ENCODE assay signal across 1 cellular context in the genomic region with DNA sequence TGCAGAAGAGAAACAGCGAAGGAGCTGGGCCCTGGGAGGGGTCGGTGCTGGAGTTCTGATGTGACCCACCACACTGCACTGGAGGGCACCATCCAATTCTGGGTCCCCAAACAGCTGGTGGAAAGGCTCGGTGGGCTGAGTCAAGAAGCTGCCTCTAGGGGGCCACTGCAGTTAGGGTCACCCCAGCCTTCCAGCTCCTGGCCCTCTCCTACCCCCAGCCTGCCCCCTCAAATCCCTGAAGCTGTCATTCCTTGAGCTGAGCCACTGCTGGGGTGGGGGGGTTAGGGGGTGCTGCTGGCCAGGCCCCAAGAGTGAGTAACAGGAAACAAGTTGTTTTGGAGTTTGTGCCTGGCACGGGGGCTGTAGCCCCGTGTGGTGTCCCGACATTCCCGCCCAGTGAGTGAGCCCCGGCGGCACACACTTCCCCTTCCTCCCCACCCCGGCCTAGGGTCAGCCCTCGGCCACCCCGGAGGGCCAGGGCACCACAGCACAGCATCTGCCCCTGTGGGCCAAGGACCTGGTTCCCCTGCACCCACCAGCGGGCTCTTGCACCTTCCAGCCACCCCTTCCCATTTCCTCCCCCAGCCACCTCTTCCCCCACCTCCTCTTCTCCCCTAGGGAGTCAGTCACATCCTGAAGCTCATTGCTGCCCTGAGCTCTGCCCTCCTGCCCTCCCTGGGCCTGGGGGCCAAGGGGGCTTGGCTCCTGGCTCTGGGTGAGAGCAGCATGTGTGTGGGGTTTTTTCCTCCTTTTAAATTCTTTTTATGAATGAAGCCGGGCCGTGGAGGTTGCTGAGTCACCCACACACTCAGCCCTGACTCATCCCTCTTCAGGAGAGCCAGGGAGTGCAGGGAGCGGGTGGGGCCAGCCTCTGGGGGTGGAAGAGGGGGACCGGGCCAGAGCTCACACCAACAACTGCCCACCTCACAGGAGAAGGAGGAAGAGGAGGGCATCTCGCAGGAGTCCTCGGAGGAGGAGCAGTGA.
TF ChIP-seq lines count a peak whose summit lies in the region.

No MANE protein-coding gene starts in this region.

TF ChIP-seq in K562, 482 proteins besides CTCF, POLR2A, EP300 and RAD21 (continued from another document and continues in another):
- TF ChIP-seq, protein P1, sequence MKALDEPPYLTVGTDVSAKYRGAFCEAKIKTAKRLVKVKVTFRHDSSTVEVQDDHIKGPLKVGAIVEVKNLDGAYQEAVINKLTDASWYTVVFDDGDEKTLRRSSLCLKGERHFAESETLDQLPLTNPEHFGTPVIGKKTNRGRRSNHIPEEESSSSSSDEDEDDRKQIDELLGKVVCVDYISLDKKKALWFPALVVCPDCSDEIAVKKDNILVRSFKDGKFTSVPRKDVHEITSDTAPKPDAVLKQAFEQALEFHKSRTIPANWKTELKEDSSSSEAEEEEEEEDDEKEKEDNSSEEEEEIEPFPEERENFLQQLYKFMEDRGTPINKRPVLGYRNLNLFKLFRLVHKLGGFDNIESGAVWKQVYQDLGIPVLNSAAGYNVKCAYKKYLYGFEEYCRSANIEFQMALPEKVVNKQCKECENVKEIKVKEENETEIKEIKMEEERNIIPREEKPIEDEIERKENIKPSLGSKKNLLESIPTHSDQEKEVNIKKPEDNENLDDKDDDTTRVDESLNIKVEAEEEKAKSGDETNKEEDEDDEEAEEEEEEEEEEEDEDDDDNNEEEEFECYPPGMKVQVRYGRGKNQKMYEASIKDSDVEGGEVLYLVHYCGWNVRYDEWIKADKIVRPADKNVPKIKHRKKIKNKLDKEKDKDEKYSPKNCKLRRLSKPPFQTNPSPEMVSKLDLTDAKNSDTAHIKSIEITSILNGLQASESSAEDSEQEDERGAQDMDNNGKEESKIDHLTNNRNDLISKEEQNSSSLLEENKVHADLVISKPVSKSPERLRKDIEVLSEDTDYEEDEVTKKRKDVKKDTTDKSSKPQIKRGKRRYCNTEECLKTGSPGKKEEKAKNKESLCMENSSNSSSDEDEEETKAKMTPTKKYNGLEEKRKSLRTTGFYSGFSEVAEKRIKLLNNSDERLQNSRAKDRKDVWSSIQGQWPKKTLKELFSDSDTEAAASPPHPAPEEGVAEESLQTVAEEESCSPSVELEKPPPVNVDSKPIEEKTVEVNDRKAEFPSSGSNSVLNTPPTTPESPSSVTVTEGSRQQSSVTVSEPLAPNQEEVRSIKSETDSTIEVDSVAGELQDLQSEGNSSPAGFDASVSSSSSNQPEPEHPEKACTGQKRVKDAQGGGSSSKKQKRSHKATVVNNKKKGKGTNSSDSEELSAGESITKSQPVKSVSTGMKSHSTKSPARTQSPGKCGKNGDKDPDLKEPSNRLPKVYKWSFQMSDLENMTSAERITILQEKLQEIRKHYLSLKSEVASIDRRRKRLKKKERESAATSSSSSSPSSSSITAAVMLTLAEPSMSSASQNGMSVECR (CRISPR knock-in tag; IDR thresholded peaks at IDR 0.05): no peak
- TF ChIP-seq POLR3G (IDR thresholded peaks at IDR 0.05; ENCODE audit: extremely low read depth, insufficient read length, insufficient replicate concordance) (no peak), HCFC1 (IDR thresholded peaks at IDR 0.05; ENCODE audit: low read depth, low read length) (no peak), MYBL2 (IDR thresholded peaks at IDR 0.05; ENCODE audit: low read depth) (no peak), MYBL2 (CRISPR knock-in tag; IDR thresholded peaks at IDR 0.05; ENCODE audit: borderline replicate concordance) (no peak), POLR2AphosphoS5 (IDR thresholded peaks at IDR 0.05; ENCODE audit: control insufficient read depth, insufficient read depth, low read depth, low read length) (peak; percentile 52), ZNF431 (CRISPR knock-in tag; IDR thresholded peaks at IDR 0.05) (no peak), MCM7 (IDR thresholded peaks at IDR 0.05) (no peak), ZNF586 (CRISPR knock-in tag; conservative IDR thresholded peaks at IDR 0.05) (no peak), KLF10 (CRISPR knock-in tag; IDR thresholded peaks at IDR 0.05) (no peak), RBM22 (IDR thresholded peaks at IDR 0.05; ENCODE audit: low read depth, low read length, poor library complexity, severe bottlenecking) (peak; percentile 85), ESRRA (IDR thresholded peaks at IDR 0.05; ENCODE audit: borderline replicate concordance, low read depth) (no peak), PCBP1 (IDR thresholded peaks at IDR 0.05; ENCODE audit: low read depth, low read length, poor library complexity, severe bottlenecking) (peak; percentile 89), TAF7 (tag; IDR thresholded peaks at IDR 0.05) (no peak), ZNF124 (CRISPR knock-in tag; IDR thresholded peaks at IDR 0.05) (no peak), KDM5B (IDR thresholded peaks at IDR 0.05; ENCODE audit: insufficient replicate concordance, low read depth, low read length) (peak; percentile 25), MCM2 (IDR thresholded peaks at IDR 0.05; ENCODE audit: low read depth) (no peak), ZNF184 (CRISPR knock-in tag; IDR thresholded peaks at IDR 0.05) (no peak), ZKSCAN1 (IDR thresholded peaks at IDR 0.05; ENCODE audit: low read depth, low read length) (no peak; the same call in 1 of the 2 replicates), NONO (IDR thresholded peaks at IDR 0.05; ENCODE audit: low read depth in 2 of 2, low read length in 1 of 2) (no peak), SIX5 (IDR thresholded peaks at IDR 0.05; ENCODE audit: borderline replicate concordance in 1 of 2, insufficient read depth in 1 of 2, low read depth in 1 of 2, low read length in 2 of 2) (no peak), ZNF766 (CRISPR knock-in tag; conservative IDR thresholded peaks at IDR 0.05) (no peak), ADNP (tag; IDR thresholded peaks at IDR 0.05) (no peak), CXXC5 (CRISPR knock-in tag; IDR thresholded peaks at IDR 0.05) (0 out of 2 replicates have a peak, but pooled peaks have one; percentile 27), TCF7L2 (IDR thresholded peaks at IDR 0.05; ENCODE audit: low read depth, low read length) (no peak), NR2C2 (CRISPR knock-in tag; IDR thresholded peaks at IDR 0.05) (no peak), NR2C2 (tag; IDR thresholded peaks at IDR 0.05) (no peak), HLTF (IDR thresholded peaks at IDR 0.05) (no peak), TRIM28 (IDR thresholded peaks at IDR 0.05) (no peak), TFAM (CRISPR knock-in tag; conservative IDR thresholded peaks at IDR 0.05) (no peak), HSF4 (CRISPR knock-in tag; IDR thresholded peaks at IDR 0.05; ENCODE audit: borderline replicate concordance) (no peak), PYGO2 (tag; IDR thresholded peaks at IDR 0.05) (no peak), C11orf30 (IDR thresholded peaks at IDR 0.05; ENCODE audit: low read depth) (peak; percentile 98), MEIS2 (IDR thresholded peaks at IDR 0.05; ENCODE audit: partially characterized antibody) (no peak), TEAD4 (IDR thresholded peaks at IDR 0.05; ENCODE audit: low read length) (no peak), TEAD4 (CRISPR knock-in tag; IDR thresholded peaks at IDR 0.05; ENCODE audit: borderline replicate concordance) (no peak), ZNF23 (CRISPR knock-in tag; IDR thresholded peaks at IDR 0.05) (no peak), ZNF175 (CRISPR knock-in tag; IDR thresholded peaks at IDR 0.05; ENCODE audit: low read depth) (no peak), ZNF41 (CRISPR knock-in tag; conservative IDR thresholded peaks at IDR 0.05) (0 out of 2 replicates have a peak, but pooled peaks have one; percentile 26)
- TF ChIP-seq, protein P2, sequence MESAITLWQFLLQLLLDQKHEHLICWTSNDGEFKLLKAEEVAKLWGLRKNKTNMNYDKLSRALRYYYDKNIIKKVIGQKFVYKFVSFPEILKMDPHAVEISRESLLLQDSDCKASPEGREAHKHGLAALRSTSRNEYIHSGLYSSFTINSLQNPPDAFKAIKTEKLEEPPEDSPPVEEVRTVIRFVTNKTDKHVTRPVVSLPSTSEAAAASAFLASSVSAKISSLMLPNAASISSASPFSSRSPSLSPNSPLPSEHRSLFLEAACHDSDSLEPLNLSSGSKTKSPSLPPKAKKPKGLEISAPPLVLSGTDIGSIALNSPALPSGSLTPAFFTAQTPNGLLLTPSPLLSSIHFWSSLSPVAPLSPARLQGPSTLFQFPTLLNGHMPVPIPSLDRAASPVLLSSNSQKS (CRISPR knock-in tag; IDR thresholded peaks at IDR 0.05): 0 out of 2 replicates have a peak, but pooled peaks have one; percentile 14
- TF ChIP-seq, protein P3, sequence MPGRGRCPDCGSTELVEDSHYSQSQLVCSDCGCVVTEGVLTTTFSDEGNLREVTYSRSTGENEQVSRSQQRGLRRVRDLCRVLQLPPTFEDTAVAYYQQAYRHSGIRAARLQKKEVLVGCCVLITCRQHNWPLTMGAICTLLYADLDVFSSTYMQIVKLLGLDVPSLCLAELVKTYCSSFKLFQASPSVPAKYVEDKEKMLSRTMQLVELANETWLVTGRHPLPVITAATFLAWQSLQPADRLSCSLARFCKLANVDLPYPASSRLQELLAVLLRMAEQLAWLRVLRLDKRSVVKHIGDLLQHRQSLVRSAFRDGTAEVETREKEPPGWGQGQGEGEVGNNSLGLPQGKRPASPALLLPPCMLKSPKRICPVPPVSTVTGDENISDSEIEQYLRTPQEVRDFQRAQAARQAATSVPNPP (IDR thresholded peaks at IDR 0.05; ENCODE audit: borderline replicate concordance, insufficient read depth, insufficient read length): no peak
- TF ChIP-seq, protein P4, sequence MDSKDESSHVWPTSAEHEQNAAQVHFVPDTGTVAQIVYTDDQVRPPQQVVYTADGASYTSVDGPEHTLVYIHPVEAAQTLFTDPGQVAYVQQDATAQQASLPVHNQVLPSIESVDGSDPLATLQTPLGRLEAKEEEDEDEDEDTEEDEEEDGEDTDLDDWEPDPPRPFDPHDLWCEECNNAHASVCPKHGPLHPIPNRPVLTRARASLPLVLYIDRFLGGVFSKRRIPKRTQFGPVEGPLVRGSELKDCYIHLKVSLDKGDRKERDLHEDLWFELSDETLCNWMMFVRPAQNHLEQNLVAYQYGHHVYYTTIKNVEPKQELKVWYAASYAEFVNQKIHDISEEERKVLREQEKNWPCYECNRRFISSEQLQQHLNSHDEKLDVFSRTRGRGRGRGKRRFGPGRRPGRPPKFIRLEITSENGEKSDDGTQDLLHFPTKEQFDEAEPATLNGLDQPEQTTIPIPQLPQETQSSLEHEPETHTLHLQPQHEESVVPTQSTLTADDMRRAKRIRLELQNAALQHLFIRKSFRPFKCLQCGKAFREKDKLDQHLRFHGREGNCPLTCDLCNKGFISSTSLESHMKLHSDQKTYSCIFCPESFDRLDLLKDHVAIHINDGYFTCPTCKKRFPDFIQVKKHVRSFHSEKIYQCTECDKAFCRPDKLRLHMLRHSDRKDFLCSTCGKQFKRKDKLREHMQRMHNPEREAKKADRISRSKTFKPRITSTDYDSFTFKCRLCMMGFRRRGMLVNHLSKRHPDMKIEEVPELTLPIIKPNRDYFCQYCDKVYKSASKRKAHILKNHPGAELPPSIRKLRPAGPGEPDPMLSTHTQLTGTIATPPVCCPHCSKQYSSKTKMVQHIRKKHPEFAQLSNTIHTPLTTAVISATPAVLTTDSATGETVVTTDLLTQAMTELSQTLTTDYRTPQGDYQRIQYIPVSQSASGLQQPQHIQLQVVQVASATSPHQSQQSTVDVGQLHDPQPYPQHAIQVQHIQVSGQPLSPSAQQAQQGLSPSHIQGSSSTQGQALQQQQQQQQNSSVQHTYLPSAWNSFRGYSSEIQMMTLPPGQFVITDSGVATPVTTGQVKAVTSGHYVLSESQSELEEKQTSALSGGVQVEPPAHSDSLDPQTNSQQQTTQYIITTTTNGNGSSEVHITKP (IDR thresholded peaks at IDR 0.05; ENCODE audit: partially characterized antibody): peak; percentile 60
- TF ChIP-seq, protein P5, sequence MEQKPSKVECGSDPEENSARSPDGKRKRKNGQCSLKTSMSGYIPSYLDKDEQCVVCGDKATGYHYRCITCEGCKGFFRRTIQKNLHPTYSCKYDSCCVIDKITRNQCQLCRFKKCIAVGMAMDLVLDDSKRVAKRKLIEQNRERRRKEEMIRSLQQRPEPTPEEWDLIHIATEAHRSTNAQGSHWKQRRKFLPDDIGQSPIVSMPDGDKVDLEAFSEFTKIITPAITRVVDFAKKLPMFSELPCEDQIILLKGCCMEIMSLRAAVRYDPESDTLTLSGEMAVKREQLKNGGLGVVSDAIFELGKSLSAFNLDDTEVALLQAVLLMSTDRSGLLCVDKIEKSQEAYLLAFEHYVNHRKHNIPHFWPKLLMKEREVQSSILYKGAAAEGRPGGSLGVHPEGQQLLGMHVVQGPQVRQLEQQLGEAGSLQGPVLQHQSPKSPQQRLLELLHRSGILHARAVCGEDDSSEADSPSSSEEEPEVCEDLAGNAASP (IDR thresholded peaks at IDR 0.05): no peak
- TF ChIP-seq, protein P6, sequence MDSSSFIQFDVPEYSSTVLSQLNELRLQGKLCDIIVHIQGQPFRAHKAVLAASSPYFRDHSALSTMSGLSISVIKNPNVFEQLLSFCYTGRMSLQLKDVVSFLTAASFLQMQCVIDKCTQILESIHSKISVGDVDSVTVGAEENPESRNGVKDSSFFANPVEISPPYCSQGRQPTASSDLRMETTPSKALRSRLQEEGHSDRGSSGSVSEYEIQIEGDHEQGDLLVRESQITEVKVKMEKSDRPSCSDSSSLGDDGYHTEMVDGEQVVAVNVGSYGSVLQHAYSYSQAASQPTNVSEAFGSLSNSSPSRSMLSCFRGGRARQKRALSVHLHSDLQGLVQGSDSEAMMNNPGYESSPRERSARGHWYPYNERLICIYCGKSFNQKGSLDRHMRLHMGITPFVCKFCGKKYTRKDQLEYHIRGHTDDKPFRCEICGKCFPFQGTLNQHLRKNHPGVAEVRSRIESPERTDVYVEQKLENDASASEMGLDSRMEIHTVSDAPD (CRISPR knock-in tag; IDR thresholded peaks at IDR 0.05): no peak
- TF ChIP-seq, protein P7, sequence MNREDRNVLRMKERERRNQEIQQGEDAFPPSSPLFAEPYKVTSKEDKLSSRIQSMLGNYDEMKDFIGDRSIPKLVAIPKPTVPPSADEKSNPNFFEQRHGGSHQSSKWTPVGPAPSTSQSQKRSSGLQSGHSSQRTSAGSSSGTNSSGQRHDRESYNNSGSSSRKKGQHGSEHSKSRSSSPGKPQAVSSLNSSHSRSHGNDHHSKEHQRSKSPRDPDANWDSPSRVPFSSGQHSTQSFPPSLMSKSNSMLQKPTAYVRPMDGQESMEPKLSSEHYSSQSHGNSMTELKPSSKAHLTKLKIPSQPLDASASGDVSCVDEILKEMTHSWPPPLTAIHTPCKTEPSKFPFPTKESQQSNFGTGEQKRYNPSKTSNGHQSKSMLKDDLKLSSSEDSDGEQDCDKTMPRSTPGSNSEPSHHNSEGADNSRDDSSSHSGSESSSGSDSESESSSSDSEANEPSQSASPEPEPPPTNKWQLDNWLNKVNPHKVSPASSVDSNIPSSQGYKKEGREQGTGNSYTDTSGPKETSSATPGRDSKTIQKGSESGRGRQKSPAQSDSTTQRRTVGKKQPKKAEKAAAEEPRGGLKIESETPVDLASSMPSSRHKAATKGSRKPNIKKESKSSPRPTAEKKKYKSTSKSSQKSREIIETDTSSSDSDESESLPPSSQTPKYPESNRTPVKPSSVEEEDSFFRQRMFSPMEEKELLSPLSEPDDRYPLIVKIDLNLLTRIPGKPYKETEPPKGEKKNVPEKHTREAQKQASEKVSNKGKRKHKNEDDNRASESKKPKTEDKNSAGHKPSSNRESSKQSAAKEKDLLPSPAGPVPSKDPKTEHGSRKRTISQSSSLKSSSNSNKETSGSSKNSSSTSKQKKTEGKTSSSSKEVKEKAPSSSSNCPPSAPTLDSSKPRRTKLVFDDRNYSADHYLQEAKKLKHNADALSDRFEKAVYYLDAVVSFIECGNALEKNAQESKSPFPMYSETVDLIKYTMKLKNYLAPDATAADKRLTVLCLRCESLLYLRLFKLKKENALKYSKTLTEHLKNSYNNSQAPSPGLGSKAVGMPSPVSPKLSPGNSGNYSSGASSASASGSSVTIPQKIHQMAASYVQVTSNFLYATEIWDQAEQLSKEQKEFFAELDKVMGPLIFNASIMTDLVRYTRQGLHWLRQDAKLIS (CRISPR knock-in tag; IDR thresholded peaks at IDR 0.05): no peak; the same call in 1 of the 2 replicates
